In the genomic region with DNA sequence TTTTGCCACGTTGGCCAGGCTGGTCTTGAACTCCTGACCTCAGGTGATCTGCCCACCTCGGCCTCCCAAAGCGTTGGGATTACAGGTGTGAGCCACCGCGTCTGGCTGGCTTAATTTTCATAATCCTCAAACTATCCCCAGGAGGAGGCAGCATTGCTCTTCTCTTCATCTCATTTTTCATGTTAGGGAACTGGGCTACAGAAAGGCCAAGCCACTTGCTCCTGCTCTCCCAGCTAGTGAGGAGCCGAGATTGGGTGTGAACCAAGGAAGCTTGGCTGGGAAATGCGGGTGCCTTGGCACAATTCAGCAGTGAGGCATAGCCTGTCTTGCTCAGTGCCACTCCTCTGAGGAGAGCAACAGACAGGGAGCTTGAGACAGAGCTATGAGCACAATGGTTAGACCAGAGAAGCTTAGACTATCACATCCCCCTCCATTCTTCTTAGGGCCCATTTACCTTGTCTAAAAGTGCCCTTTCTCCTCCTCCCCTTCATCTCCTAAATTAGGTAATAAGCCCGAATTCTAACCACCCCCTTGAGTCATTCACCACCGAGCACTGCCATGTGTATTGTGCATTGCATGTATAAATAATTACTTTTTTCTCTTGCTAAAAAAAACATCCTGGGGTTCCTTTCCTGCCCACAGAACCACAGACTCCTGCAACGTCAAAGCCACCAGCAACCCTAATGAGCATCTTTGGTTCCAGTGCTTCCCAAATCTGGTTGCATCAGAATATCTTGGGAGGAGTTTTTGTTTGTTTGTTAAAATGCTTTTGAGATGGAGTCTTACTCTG, we compare ENCODE assay signal across 11 cellular contexts. TPM values are rescaled to one million over a fixed set of nuclear protein-coding genes. Genes with fewer than 3 reads are reported as not detected.
DNase-seq lines count a peak whose midpoint lies in the region; ATAC-seq, FAIRE-seq and TF ChIP-seq lines count a peak whose summit lies in the region.
"Had no signal": no experiment of that assay in that cellular context is flagged by ENCODE, and none has a peak within 500 bp of the region (broad histone marks: within the 10 kb centered on the region; RNA-seq: fewer than 3 reads in every experiment).

No MANE protein-coding gene starts in this region.

- H3K27ac Mint-ChIP-seq in central memory CD8-positive, alpha-beta T cell (ENCODE audit: low read depth), result peak overlapping the region; percentile 23
- H3K27ac Mint-ChIP-seq: activated naive CD4-positive, alpha-beta T cell treated with anti-CD3 and anti-CD28 coated beads, Interleukin-2, amount 50 U/mL, for 24 hours had no signal

- H3K27me3 ChIP-seq in left ventricle myocardium inferior (ENCODE audit: low read depth) (no peaks in the 10 kb centered on the region), heart left ventricle (no peaks in the 10 kb centered on the region), pancreas (no peaks in the 10 kb centered on the region)

- H3K4me3 Mint-ChIP-seq in central memory CD8-positive, alpha-beta T cell, result no peak overlapping the region
- H3K4me3 Mint-ChIP-seq: activated naive CD4-positive, alpha-beta T cell treated with anti-CD3 and anti-CD28 coated beads, Interleukin-2, amount 50 U/mL, for 24 hours had no signal

- TF ChIP-seq CTCF in left ventricle myocardium inferior (IDR thresholded peaks at IDR 0.05; ENCODE audit: borderline replicate concordance) (peak; percentile 19), heart left ventricle (IDR thresholded peaks at IDR 0.05) (peak in 6 of 12 donors; percentile 5 to 25 (median 15)), pancreas (IDR thresholded peaks at IDR 0.05) (no peak)

- no peak for TF ChIP-seq POLR2A in heart left ventricle (IDR thresholded peaks at IDR 0.05)

- H3K9me3 ChIP-seq in left ventricle myocardium inferior (replicated peaks) (peaks cover 15% of the 10 kb centered on the region), heart left ventricle (peaks cover 0 to 12% (median 0%) of the 10 kb centered on the region in 12 donors), pancreas (no peaks in the 10 kb centered on the region)

- no peaks in the 10 kb centered on the region for H3K27me3 Mint-ChIP-seq in central memory CD8-positive, alpha-beta T cell
- H3K27me3 Mint-ChIP-seq: activated naive CD4-positive, alpha-beta T cell treated with anti-CD3 and anti-CD28 coated beads, Interleukin-2, amount 50 U/mL, for 24 hours had no signal

- H3K27ac ChIP-seq in left ventricle myocardium inferior (replicated peaks) (no peak overlapping the region), heart left ventricle (no peak overlapping the region), pancreas (no peak overlapping the region)
- H3K27ac ChIP-seq: epithelial cell of prostate had no signal

- WGBS in heart left ventricle, 4 donors, result 65 to 72% (median 69%) methylated on average over 8 to 10 of the region's 10 CpGs
- WGBS in pancreas, 2 donors, result 56 to 60% methylated on average over 10 of the region's 10 CpGs

- peaks cover 12% of the 10 kb centered on the region for H3K4me1 ChIP-seq in left ventricle myocardium inferior
- H3K4me1 ChIP-seq in heart left ventricle, result peaks cover 0 to 11% (median 4%) of the 10 kb centered on the region in 12 donors
- H3K4me1 ChIP-seq in pancreas, result no peaks in the 10 kb centered on the region

- H3K36me3 Mint-ChIP-seq in central memory CD8-positive, alpha-beta T cell (ENCODE audit: insufficient read depth), result no peaks in the 10 kb centered on the region
- H3K36me3 Mint-ChIP-seq: activated naive CD4-positive, alpha-beta T cell treated with anti-CD3 and anti-CD28 coated beads, Interleukin-2, amount 50 U/mL, for 24 hours had no signal

- ATAC-seq in heart left ventricle, result no peak
- no peak for ATAC-seq in central memory CD8-positive, alpha-beta T cell (replicated peaks; ENCODE audit: extremely low read depth, poor library complexity, severe bottlenecking)
- ATAC-seq in HG03378 (IDR thresholded peaks at IDR 0.05; ENCODE audit: unreplicated experiment), result no peak
- ATAC-seq in pancreas, result no peak
- ATAC-seq: right cardiac atrium had no signal

- no peak for FAIRE-seq in pancreas (lab: Jason Lieb, UNC)

- no peak overlapping the region for H3K4me3 ChIP-seq in left ventricle myocardium inferior
- no peak overlapping the region for H3K4me3 ChIP-seq in heart left ventricle
- no peak overlapping the region for H3K4me3 ChIP-seq in pancreas

- no peak for DNase-seq in left ventricle myocardium inferior
- DNase-seq in heart left ventricle, result no peak
- peak; percentile 29 for DNase-seq in NCI-H2171 treated with DMSO at 0.1 percent for 48 hours (lab: John Stamatoyannopoulos, UW)
- DNase-seq in central memory CD8-positive, alpha-beta T cell (ENCODE audit: low spot score in 2 of 2), result no peak
- peak; percentile 74 for DNase-seq in superior temporal gyrus (ENCODE audit: extremely low spot score)
- DNase-seq in HuH-7 (ENCODE audit: low spot score), result no peak
- no peak for DNase-seq in pancreas

- H3K4me1 Mint-ChIP-seq in central memory CD8-positive, alpha-beta T cell, result peaks cover 18% of the 10 kb centered on the region

- intact Hi-C loops in left ventricle myocardium inferior (cut with micrococcal nuclease) (loop anchor here (10.0 kb wide), 2 partner anchors 49 to 189 kb away; no protein-coding TSS in a partner anchor), heart left ventricle (cut with DNase I) (loop anchor here in 7 of 10 donors (5.0 to 10.0 kb wide), 5 partner anchors 46 to 189 kb away; a partner anchor contains a TSS), pancreas (cut with DNase I) (no loop called here)

- H3K36me3 ChIP-seq in left ventricle myocardium inferior (no peaks in the 10 kb centered on the region), heart left ventricle (no peaks in the 10 kb centered on the region), pancreas (no peaks in the 10 kb centered on the region)

- H3K9me3 Mint-ChIP-seq in central memory CD8-positive, alpha-beta T cell, result no peaks in the 10 kb centered on the region
- H3K9me3 Mint-ChIP-seq: activated naive CD4-positive, alpha-beta T cell treated with anti-CD3 and anti-CD28 coated beads, Interleukin-2, amount 50 U/mL, for 24 hours had no signal

RNA-seq across cellular contexts. Expression of a gene that starts 20.0 kb away (rescaled TPM):
- total RNA-seq in left ventricle myocardium inferior, result 0.08 TPM
- total RNA-seq in heart left ventricle, result 1 to 10 TPM in 1 of 9 donors, under 1 TPM in 6, not detected in 2; 0.12 to 3.0 (median 0.19) TPM
- polyA plus RNA-seq in heart left ventricle, result under 1 TPM; 0.18 to 0.46 TPM
- 1 to 10 TPM in 1 of 6 donors, under 1 TPM in 5; 0.22 to 1.0 (median 0.49) TPM for total RNA-seq in pancreas
- polyA plus RNA-seq in pancreas, result 10 to 100 TPM in 1 of 2 donors, 1 to 10 TPM in 1; 5.7 to 13.5 TPM

RNA-seq across cellular contexts. Expression of a gene that starts 32.0 kb away (rescaled TPM):
- not detected for total RNA-seq in left ventricle myocardium inferior
- not detected for total RNA-seq in heart left ventricle
- not detected for polyA plus RNA-seq in heart left ventricle
- total RNA-seq in pancreas, result not detected
- under 1 TPM; 0.11 to 0.77 TPM for polyA plus RNA-seq in pancreas
- polyA plus RNA-seq: right cardiac atrium had no signal

RNA-seq across cellular contexts. Expression of a gene that starts 55.6 kb away (rescaled TPM):
- total RNA-seq in left ventricle myocardium inferior (not detected), heart left ventricle (not detected), pancreas (under 1 TPM; 0.08 to 0.22 (median 0.15) TPM)
- polyA plus RNA-seq in heart left ventricle (not detected), pancreas (1 to 10 TPM in 1 of 2 donors, under 1 TPM in 1; 0.19 to 1.7 TPM)
- total RNA-seq: right cardiac atrium had no signal
- polyA plus RNA-seq: right cardiac atrium had no signal

Comparison
In these comparisons a context has a peak if more than half of its experiments do, and no peak if none do; other contexts are left out.
1. DNase-seq: peak in NCI-H2171 treated with DMSO at 0.1 percent for 48 hours (single experiment) and superior temporal gyrus (single experiment); none in left ventricle myocardium inferior (single experiment), heart left ventricle (0 of 5), central memory CD8-positive, alpha-beta T cell (0 of 2), HuH-7 (single experiment) and pancreas (0 of 6).
2. intact Hi-C loops: an anchor here in left ventricle myocardium inferior (10.0 kb wide) and heart left ventricle (5.0 to 10.0 kb wide); none called in pancreas.